7 cellular contexts compared by ENCODE assay signal in the genomic region with DNA sequence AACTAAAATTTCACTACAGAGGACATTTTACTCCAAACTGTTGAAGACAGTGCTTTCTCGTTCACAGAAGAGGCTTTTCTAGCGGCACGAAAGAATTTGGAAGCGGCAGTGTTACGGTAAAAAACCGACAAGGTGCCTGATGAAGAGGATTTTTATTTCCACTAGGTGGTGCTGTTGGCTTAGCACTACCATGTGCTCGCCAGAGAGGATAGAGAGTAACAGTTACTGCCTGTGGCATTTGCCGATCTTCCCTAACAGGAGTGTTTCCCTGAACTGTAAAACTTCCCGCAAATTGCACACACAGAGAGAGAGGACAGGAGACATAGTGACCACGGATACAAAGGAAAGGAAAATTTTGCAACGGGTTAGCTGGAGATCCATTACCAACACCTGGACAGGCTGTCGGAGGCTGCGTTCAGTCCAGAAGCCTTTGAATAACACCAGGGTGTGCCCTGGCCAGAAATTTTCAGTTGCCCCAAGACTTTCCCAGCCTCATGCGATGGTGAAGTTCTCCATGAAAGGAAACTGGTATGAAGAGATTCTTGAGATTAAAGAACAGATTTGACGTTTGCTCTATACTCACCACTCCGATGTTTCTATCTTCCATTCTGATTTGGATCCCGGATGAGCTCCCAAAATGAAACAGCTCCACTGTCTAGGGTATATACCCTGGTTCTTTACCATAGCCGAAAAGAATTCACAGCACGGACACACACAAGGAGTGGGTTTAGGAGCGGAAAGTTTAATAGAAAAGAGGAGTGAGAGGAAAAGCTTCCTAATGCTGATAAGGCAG. TPM values are rescaled to one million over a fixed set of nuclear protein-coding genes. Genes with fewer than 3 reads are reported as not detected.
DNase-seq lines count a peak whose midpoint lies in the region; ATAC-seq, FAIRE-seq and TF ChIP-seq lines count a peak whose summit lies in the region.

No MANE protein-coding gene starts in this region.

- DNase-seq in EL (peak; percentile 28), IMR-90 (peak; percentile 30), RPMI7951 (ENCODE audit: low read depth) (peak; percentile 62), esophagus squamous epithelium (lab: John Stamatoyannopoulos, UW) (no peak), smooth muscle cell (lab: John Stamatoyannopoulos, UW; ENCODE audit: unreplicated experiment) (no peak), frontal cortex (ENCODE audit: low spot score in 2 of 2) (no peak), NCI-H2107 (lab: John Stamatoyannopoulos, UW) (no peak)

- no peak for TF ChIP-seq POLR2A in IMR-90 (IDR thresholded peaks at IDR 0.05; ENCODE audit: low read depth, low read length)
- TF ChIP-seq POLR2A in esophagus squamous epithelium (IDR thresholded peaks at IDR 0.05) = no peak

- no peak overlapping the region for H3K23ac ChIP-seq in IMR-90 (ENCODE audit: low read depth, low read length)

- H3K36me3 ChIP-seq in IMR-90 (ENCODE audit: control insufficient read depth, insufficient read depth, low read length) (no peaks in the 10 kb centered on the region), esophagus squamous epithelium (no peaks in the 10 kb centered on the region), smooth muscle cell (ENCODE audit: low read depth) (no peaks in the 10 kb centered on the region)

- intact Hi-C loops in IMR-90 (cut with micrococcal nuclease) (loop anchor here (1.0 kb wide), 1 partner anchor 124 kb away; no protein-coding TSS in a partner anchor), esophagus squamous epithelium (cut with DNase I) (loop anchor here (5.0 kb wide), 1 partner anchor 123 kb away; no protein-coding TSS in a partner anchor)

- H3K79me2 ChIP-seq in smooth muscle cell (ENCODE audit: low read depth) = no peaks in the 10 kb centered on the region

- no peaks in the 10 kb centered on the region for H3K9me1 ChIP-seq in IMR-90 (ENCODE audit: insufficient read depth, low read length)

- no peaks in the 10 kb centered on the region for H3K79me1 ChIP-seq in IMR-90 (ENCODE audit: low read depth in 1 of 2, low read length in 2 of 2)

- POLR2A ChIA-PET in IMR-90 (lab: Charles Lee; ENCODE audit: unreplicated experiment) = no interaction called here

- H4K20me1 ChIP-seq in IMR-90 (ENCODE audit: insufficient read depth, low read length) (no peaks in the 10 kb centered on the region), smooth muscle cell (ENCODE audit: low read depth) (no peaks in the 10 kb centered on the region)

- no peaks in the 10 kb centered on the region for H3K4me1 ChIP-seq in IMR-90 (ENCODE audit: control insufficient read depth, insufficient read depth, low read length)
- no peaks in the 10 kb centered on the region for H3K4me1 ChIP-seq in esophagus squamous epithelium
- no peaks in the 10 kb centered on the region for H3K4me1 ChIP-seq in smooth muscle cell (ENCODE audit: low read depth)

- H3K18ac ChIP-seq in IMR-90 (ENCODE audit: low read depth, low read length) = no peak overlapping the region

- no peak overlapping the region for H2BK120ac ChIP-seq in IMR-90 (ENCODE audit: low read depth, low read length)

- TF ChIP-seq RAD21 in IMR-90 (IDR thresholded peaks at IDR 0.05; ENCODE audit: low read length) = peak; percentile 66

- TF ChIP-seq CTCF in IMR-90 (conservative IDR thresholded peaks at IDR 0.05; ENCODE audit: low read depth, low read length) = peak; percentile 44
- peak in 5 of 6 experiments; percentile 22 to 61 (median 46) for TF ChIP-seq CTCF in esophagus squamous epithelium (IDR thresholded peaks at IDR 0.05)
- peak; percentile 43 for TF ChIP-seq CTCF in smooth muscle cell (IDR thresholded peaks at IDR 0.05; ENCODE audit: borderline replicate concordance, insufficient read depth, poor library complexity, severe bottlenecking)

- 80% methylated on average over 3 of the region's 20 CpGs; no CpG with 5 or more reads in 1 of the 2 experiments for WGBS in IMR-90 (ENCODE audit: extremely low coverage in 2 of 2, insufficient read length in 1 of 2), 2 experiments
- WGBS in esophagus squamous epithelium, 2 donors = 73 to 82% methylated on average over 18 to 20 of the region's 20 CpGs
- WGBS in smooth muscle cell (ENCODE audit: low lambda C conversion rate) = 71% methylated on average over 20 of the region's 20 CpGs

- H2BK15ac ChIP-seq in IMR-90 (ENCODE audit: low read depth, low read length) = no peak overlapping the region

- H2AK9ac ChIP-seq in IMR-90 (replicated peaks; ENCODE audit: low read depth, low read length, poor library complexity) = no peak overlapping the region

- H3K56ac ChIP-seq in IMR-90 (ENCODE audit: extremely low read depth, insufficient read depth, low read length) = no peak overlapping the region

- ATAC-seq in IMR-90 (ENCODE audit: low read depth) = no peak

- H4K91ac ChIP-seq in IMR-90 (ENCODE audit: insufficient read depth, low read depth, low read length) = no peak overlapping the region

- no peak overlapping the region for H2BK5ac ChIP-seq in IMR-90 (ENCODE audit: low read depth, low read length, poor library complexity, severe bottlenecking)

- no peak overlapping the region for H3K4me2 ChIP-seq in IMR-90 (ENCODE audit: low read depth, low read length)
- H3K4me2 ChIP-seq in smooth muscle cell = no peak overlapping the region

- peaks cover 45% of the 10 kb centered on the region for H3K27me3 ChIP-seq in IMR-90 (ENCODE audit: control insufficient read depth, insufficient read depth, low read length)
- H3K27me3 ChIP-seq in esophagus squamous epithelium = peaks cover 0 to 14% (median 2%) of the 10 kb centered on the region in 4 donors
- H3K27me3 ChIP-seq in smooth muscle cell (ENCODE audit: low read depth) = peaks cover under 1% of the 10 kb centered on the region

- no peak overlapping the region for H4K5ac ChIP-seq in IMR-90 (ENCODE audit: low read depth, low read length)

- H3K14ac ChIP-seq in IMR-90 (replicated peaks; ENCODE audit: low read depth, low read length) = no peak overlapping the region

- H3K4ac ChIP-seq in IMR-90 (ENCODE audit: low read depth, low read length) = no peak overlapping the region

- FAIRE-seq in frontal cortex (lab: Jason Lieb, UNC) = no peak

- CTCF ChIA-PET in IMR-90 (lab: Yijun Ruan, JAX) = interaction anchor here (0.9 kb wide), 1 partner anchor 125 kb away, joined by 3 read pairs; no protein-coding TSS in a partner anchor

- H2BK20ac ChIP-seq in IMR-90 (ENCODE audit: low read depth, low read length) = no peak overlapping the region

- BruUV-seq in IMR-90 (replicated peaks; lab: Mats Ljungman, UMichigan) = no TSS peak

- no peak overlapping the region for H3K9ac ChIP-seq in IMR-90 (ENCODE audit: low read depth, low read length)
- no peak overlapping the region for H3K9ac ChIP-seq in smooth muscle cell (ENCODE audit: low read depth)

- H3F3A ChIP-seq in smooth muscle cell (ENCODE audit: low read depth) = no peaks in the 10 kb centered on the region

- no peak overlapping the region for H2AK5ac ChIP-seq in IMR-90 (ENCODE audit: low read depth, low read length)

- H2AFZ ChIP-seq in IMR-90 (replicated peaks; ENCODE audit: low read length, poor library complexity) (no peak overlapping the region), smooth muscle cell (ENCODE audit: low read depth) (no peak overlapping the region)

- H3K9me3 ChIP-seq in IMR-90 (ENCODE audit: control insufficient read depth, insufficient read depth, low read length) (peaks cover 9% of the 10 kb centered on the region), esophagus squamous epithelium (peaks cover 0 to 12% (median 0%) of the 10 kb centered on the region in 3 donors), smooth muscle cell (replicated peaks; ENCODE audit: low read depth) (no peaks in the 10 kb centered on the region)

- H4K8ac ChIP-seq in IMR-90 (ENCODE audit: low read depth in 2 of 2, low read length in 2 of 2) = no peak overlapping the region

- no peak overlapping the region for H3K4me3 ChIP-seq in IMR-90 (ENCODE audit: insufficient read depth, low read depth, low read length)
- H3K4me3 ChIP-seq in esophagus squamous epithelium = no peak overlapping the region
- no peak overlapping the region for H3K4me3 ChIP-seq in smooth muscle cell

- dilution Hi-C loops in IMR-90 (cut with HindIII; ENCODE audit: low sequenced_read_pairs, unreplicated experiment) = no loop called here

- in situ Hi-C loops in IMR-90 (cut with MboI; ENCODE audit: low sequenced_read_pairs) = loop anchor here (10.0 kb wide), 1 partner anchor 121 kb away; no protein-coding TSS in a partner anchor

- no peak overlapping the region for H3K27ac ChIP-seq in IMR-90 (ENCODE audit: insufficient read depth, low read length)
- no peak overlapping the region for H3K27ac ChIP-seq in esophagus squamous epithelium
- H3K27ac ChIP-seq in smooth muscle cell (ENCODE audit: low read depth) = no peak overlapping the region

TF ChIP-seq in IMR-90, 13 proteins besides CTCF, POLR2A, EP300 and RAD21:
- TF ChIP-seq CHD1 (IDR thresholded peaks at IDR 0.05; ENCODE audit: low read depth, low read length) (no peak), SMC3 (IDR thresholded peaks at IDR 0.05; ENCODE audit: low read depth, low read length) (peak; percentile 41)

RNA-seq across cellular contexts. Expression of a gene that starts 48.1 kb away (rescaled TPM):
- total RNA-seq in IMR-90 (2012; rRNA removed) (5.8 and 7.7 TPM in 2 replicates), esophagus squamous epithelium (10 to 100 TPM in 2 of 4 donors, 1 to 10 TPM in 2; 3.2 to 96.9 (median 45.3) TPM), smooth muscle cell (10.8 and 14.8 TPM in 2 replicates), frontal cortex (2.4 TPM)
- polyA plus RNA-seq in IMR-90 (2012; rRNA removed) (9.7 and 10.7 TPM in 2 replicates), smooth muscle cell (19.4 and 20.3 TPM in 2 replicates)
- polyA plus RNA-seq in IMR-90 (2012; cell fraction: cytosol; rRNA removed) = 11.7 and 13.7 TPM in 2 replicates
- 4.3 and 7.0 TPM in 2 replicates for polyA plus RNA-seq in IMR-90 (2012; cell fraction: nucleus; rRNA removed; ENCODE audit: low replicate concordance)
- total RNA-seq in RPMI7951 (2014; rRNA removed; shearing (Covaris generic)) = 29.6 and 35.4 TPM in 2 replicates

RNA-seq across cellular contexts. Expression of a gene that starts 50.5 kb away (rescaled TPM):
- total RNA-seq in IMR-90 (2012; rRNA removed) (not detected in 2 replicates), esophagus squamous epithelium (100 to 1,000 TPM in 1 of 4 donors, 10 to 100 TPM in 1, 1 to 10 TPM in 2; 6.2 to 114 (median 48.2) TPM), smooth muscle cell (1.1 and 1.6 TPM in 2 replicates), frontal cortex (1.6 TPM)
- polyA plus RNA-seq in IMR-90 (2012; rRNA removed) (not detected in 2 replicates), smooth muscle cell (1.1 and 1.3 TPM in 2 replicates)
- polyA plus RNA-seq in IMR-90 (2012; cell fraction: cytosol; rRNA removed) = 0.03 and 0.05 TPM in 2 replicates
- not detected in 2 replicates for polyA plus RNA-seq in IMR-90 (2012; cell fraction: nucleus; rRNA removed; ENCODE audit: low replicate concordance)
- 4.4 and 10.0 TPM in 2 replicates for total RNA-seq in RPMI7951 (2014; rRNA removed; shearing (Covaris generic))

Comparison
In these comparisons a context has a peak if more than half of its experiments do, and no peak if none do; other contexts are left out.
1. DNase-seq: peak in EL (single experiment), IMR-90 (single experiment) and RPMI7951 (single experiment); none in esophagus squamous epithelium (single experiment), smooth muscle cell (single experiment), frontal cortex (0 of 2) and NCI-H2107 (single experiment).
2. Peak in every context shown above with its lines, with median percentiles within 50 percentile points of each other: CTCF ChIP-seq.